ENCODE assay signal across 17 cellular contexts in the genomic region with DNA sequence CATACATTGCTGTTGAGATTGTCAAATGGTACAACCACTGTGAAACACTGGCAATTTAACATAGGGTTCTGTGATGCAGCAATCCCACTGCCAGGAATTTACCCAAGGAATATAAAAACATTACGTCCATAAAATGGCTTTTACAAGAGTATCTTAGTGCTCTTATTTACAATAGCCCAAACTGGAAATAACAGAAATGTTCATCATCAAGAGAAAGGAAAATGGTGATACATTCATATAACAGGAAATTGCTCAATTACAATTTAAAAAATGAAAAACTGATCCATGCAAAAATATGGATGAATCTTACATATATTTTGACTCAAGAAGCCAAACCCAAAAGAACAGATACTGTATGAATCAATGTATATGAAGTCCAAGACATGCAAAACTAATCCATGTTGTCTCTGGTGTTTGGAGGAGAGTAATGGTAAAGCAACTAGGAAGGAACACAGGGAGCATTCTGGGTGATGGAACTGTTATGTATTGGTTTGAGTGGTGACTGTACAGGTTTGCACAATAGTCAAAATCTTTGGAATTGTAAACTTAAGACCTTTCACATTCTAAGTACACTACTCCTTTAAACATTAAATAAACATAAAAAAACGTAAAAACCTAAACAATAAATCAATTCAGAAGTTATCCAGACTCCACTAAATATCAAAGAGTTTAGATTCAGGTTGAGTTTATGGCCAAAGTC.
"Had no signal": no experiment of that assay in that cellular context is flagged by ENCODE, and none has a peak within 500 bp of the region (broad histone marks: within the 10 kb centered on the region; RNA-seq: fewer than 3 reads in every experiment).

No MANE protein-coding gene starts in this region.

- DNase-seq: activated CD4-positive, alpha-beta T cell treated with anti-CD3 and anti-CD28 coated beads, Interleukin-2, amount 50 U/mL, for 1 hour; activated naive CD4-positive, alpha-beta T cell treated with anti-CD3 and anti-CD28 coated beads, Interleukin-2, amount 50 U/mL, for 16 hours; activated T-cell treated with anti-CD3 and anti-CD28 coated beads, Interleukin-2, amount 50 U/mL, for 1 hour; amniotic stem cell; endodermal cell; kidney glomerular epithelial cell; midbrain; naive B cell; posterior cingulate gyrus; spleen; stimulated activated CD4-positive, alpha-beta T cell treated with anti-CD3 and anti-CD28 coated beads, Interleukin-2, amount 100 ng/mL, for 24 hours; stimulated activated naive B cell treated with anti-CD40 and anti-IgM and Interleukin-4, amounts not matched to agents 10 μg/mL and 1 μg/mL and 100 μg/mL, for 72 hours; substantia nigra; T-helper 2 cell had no signal

- H3K4me2 ChIP-seq: hepatocyte had no signal

- H3K27me3 ChIP-seq: hepatocyte, right atrium auricular region, spleen had no signal

- H2AFZ ChIP-seq: hepatocyte had no signal

- H3K27ac ChIP-seq: hepatocyte, right atrium auricular region, spleen had no signal

- ATAC-seq: esophagus mucosa; stimulated activated naive B cell treated with anti-CD40 and anti-IgM and Interleukin-4, amounts not matched to agents 10 μg/mL and 1 μg/mL and 100 μg/mL, for 72 hours had no signal

- H3K36me3 ChIP-seq: right atrium auricular region had no signal

- H3K4me1 ChIP-seq: right atrium auricular region, spleen had no signal

- H3K79me2 ChIP-seq: hepatocyte had no signal

- H3K4me3 ChIP-seq: hepatocyte, right atrium auricular region, spleen had no signal
